Comparison of ENCODE assay signal across 8 cellular contexts in genomic region chr4:15149842-15150592, GRCh38.
DNase-seq lines count a peak whose midpoint lies in the region; ATAC-seq and TF ChIP-seq lines count a peak whose summit lies in the region.

No MANE protein-coding gene starts in this region.

- no peaks in the 10 kb centered on the region for H3F3A ChIP-seq in GM23338 (replicated peaks; ENCODE audit: low read depth)

- H3K9me3 Mint-ChIP-seq in GM23338, result no peaks in the 10 kb centered on the region; the same call in 2 of the 3 replicates
- H3K9me3 Mint-ChIP-seq in activated CD4-positive, alpha-beta memory T cell treated with anti-CD3 and anti-CD28 coated beads, Interleukin-2, amount 10 ng/mL, durations not matched to agents 7 days and 5 days, result no peaks in the 10 kb centered on the region

- DNase-seq in GM06990 (ENCODE audit: extremely low read depth, insufficient read length) (peak; percentile 43), GM23338 (ENCODE audit: low spot score) (peak; percentile 73), T1000 (lab: John Stamatoyannopoulos, UW) (peak; percentile 74), fibroblast of villous mesenchyme (ENCODE audit: low read depth) (peak; percentile 76), omental fat pad (ENCODE audit: low spot score) (no peak), OCI-M2 (lab: John Stamatoyannopoulos, UW; ENCODE audit: unreplicated experiment) (no peak)
- DNase-seq in activated CD4-positive, alpha-beta memory T cell treated with anti-CD3 and anti-CD28 coated beads, Interleukin-2, amount 10 ng/mL, durations not matched to agents 7 days and 5 days, result no peak

- POLR2A ChIA-PET in activated CD4-positive, alpha-beta memory T cell treated with anti-CD3 and anti-CD28 coated beads, Interleukin-2, amount 10 ng/mL, durations not matched to agents 7 days and 5 days (lab: Charles Lee), result no interaction called here

- peak overlapping the region; percentile 81; the same call in 1 of the 2 replicates for H2AFZ ChIP-seq in GM23338

- H3K4me1 Mint-ChIP-seq in GM23338, result peaks cover 28% of the 10 kb centered on the region
- H3K4me1 Mint-ChIP-seq in activated CD4-positive, alpha-beta memory T cell treated with anti-CD3 and anti-CD28 coated beads, Interleukin-2, amount 10 ng/mL, durations not matched to agents 7 days and 5 days, result peaks cover 2% of the 10 kb centered on the region

- no peaks in the 10 kb centered on the region for H3K9me3 ChIP-seq in HUES48 (ENCODE audit: control insufficient read depth, insufficient read depth, low read length)

- H3K36me3 Mint-ChIP-seq in GM23338 (ENCODE audit: low read depth), result no peaks in the 10 kb centered on the region; the same call in 2 of the 3 replicates
- H3K36me3 Mint-ChIP-seq in activated CD4-positive, alpha-beta memory T cell treated with anti-CD3 and anti-CD28 coated beads, Interleukin-2, amount 10 ng/mL, durations not matched to agents 7 days and 5 days (ENCODE audit: low read depth), result no peaks in the 10 kb centered on the region

- no peaks in the 10 kb centered on the region for H3K79me2 ChIP-seq in GM23338 (replicated peaks; ENCODE audit: insufficient read depth)

- H3K4me2 ChIP-seq in GM23338, result no peak overlapping the region

- H3K9ac ChIP-seq in HUES48 (ENCODE audit: low read depth, low read length), result peak overlapping the region; percentile 26; the same call in 1 of the 2 replicates

- peak overlapping the region; percentile 85 for H3K27ac Mint-ChIP-seq in GM23338
- no peak overlapping the region for H3K27ac Mint-ChIP-seq in activated CD4-positive, alpha-beta memory T cell treated with anti-CD3 and anti-CD28 coated beads, Interleukin-2, amount 10 ng/mL, durations not matched to agents 7 days and 5 days

- no peaks in the 10 kb centered on the region for H4K20me1 ChIP-seq in GM23338 (replicated peaks; ENCODE audit: insufficient read depth)

- peaks cover 21% of the 10 kb centered on the region; the same call in 1 of the 2 replicates for H3K9me2 ChIP-seq in GM23338 (ENCODE audit: insufficient read depth)

- ATAC-seq in GM23338 (peak; percentile 94), omental fat pad (ENCODE audit: low FRiP score) (peak; percentile 67)

- H3K27me3 Mint-ChIP-seq in GM23338 (ENCODE audit: insufficient read depth, low read depth, poor library complexity), result peaks cover 3% of the 10 kb centered on the region
- H3K27me3 Mint-ChIP-seq in activated CD4-positive, alpha-beta memory T cell treated with anti-CD3 and anti-CD28 coated beads, Interleukin-2, amount 10 ng/mL, durations not matched to agents 7 days and 5 days, result no peaks in the 10 kb centered on the region

- peaks cover 19% of the 10 kb centered on the region for H3K4me1 ChIP-seq in GM23338 (ENCODE audit: insufficient read depth)
- H3K4me1 ChIP-seq in HUES48 (ENCODE audit: control insufficient read depth, insufficient read depth, low read length), result peaks cover 21% of the 10 kb centered on the region

- H3K27ac ChIP-seq in GM23338 (ENCODE audit: low read depth), result no peak overlapping the region
- peak overlapping the region; percentile 44 for H3K27ac ChIP-seq in HUES48 (ENCODE audit: low read depth, low read length)

- H3K36me3 ChIP-seq in GM06990 (ENCODE audit: control insufficient read depth, insufficient read depth, low read length) (no peaks in the 10 kb centered on the region), GM23338 (ENCODE audit: insufficient read depth) (no peaks in the 10 kb centered on the region), HUES48 (ENCODE audit: control insufficient read depth, insufficient read depth, low read length) (no peaks in the 10 kb centered on the region)

- TF ChIP-seq CTCF in GM06990 (IDR thresholded peaks at IDR 0.05; ENCODE audit: insufficient read depth, low read length, poor library complexity, severe bottlenecking) (no peak), GM23338 (conservative IDR thresholded peaks at IDR 0.05; ENCODE audit: low read depth in 2 of 2) (no peak), fibroblast of villous mesenchyme (IDR thresholded peaks at IDR 0.05; ENCODE audit: insufficient read depth, low read depth, low read length) (no peak), omental fat pad (IDR thresholded peaks at IDR 0.05) (no peak)

- H3K4me3 Mint-ChIP-seq in GM23338, result no peak overlapping the region
- no peak overlapping the region for H3K4me3 Mint-ChIP-seq in activated CD4-positive, alpha-beta memory T cell treated with anti-CD3 and anti-CD28 coated beads, Interleukin-2, amount 10 ng/mL, durations not matched to agents 7 days and 5 days

- H3K27me3 ChIP-seq in GM06990 (replicated peaks; ENCODE audit: control insufficient read depth, insufficient read depth, low read length) (no peaks in the 10 kb centered on the region), GM23338 (ENCODE audit: insufficient read depth) (no peaks in the 10 kb centered on the region), HUES48 (ENCODE audit: control insufficient read depth, insufficient read depth, low read length) (no peaks in the 10 kb centered on the region)

- CTCF ChIA-PET in activated CD4-positive, alpha-beta memory T cell treated with anti-CD3 and anti-CD28 coated beads, Interleukin-2, amount 10 ng/mL, durations not matched to agents 7 days and 5 days (lab: Charles Lee), result no interaction called here

- H3K4me3 ChIP-seq in GM06990 (replicated peaks; ENCODE audit: low read depth, low read length) (no peak overlapping the region), GM23338 (no peak overlapping the region), HUES48 (ENCODE audit: low read depth, low read length) (no peak overlapping the region), fibroblast of villous mesenchyme (ENCODE audit: low read depth, low read length) (no peak overlapping the region)

TF ChIP-seq in GM23338, 12 proteins besides CTCF, POLR2A, EP300 and RAD21 (continues in another document):
- TF ChIP-seq ETS1 (IDR thresholded peaks at IDR 0.05), result no peak
- no peak for TF ChIP-seq CREB1 (CRISPR knock-in tag; IDR thresholded peaks at IDR 0.05; ENCODE audit: low read depth)
- no peak for TF ChIP-seq ZNF114 (CRISPR knock-in tag; IDR thresholded peaks at IDR 0.05)
- no peak for TF ChIP-seq POLR2AphosphoS5 (IDR thresholded peaks at IDR 0.05; ENCODE audit: low read depth)
- no peak for TF ChIP-seq ZNF331 (CRISPR knock-in tag; IDR thresholded peaks at IDR 0.05; ENCODE audit: low read depth)
- no peak for TF ChIP-seq STAT1 (IDR thresholded peaks at IDR 0.05; ENCODE audit: unreplicated experiment)
- TF ChIP-seq NANOG (IDR thresholded peaks at IDR 0.05; ENCODE audit: borderline replicate concordance), result no peak
- no peak for TF ChIP-seq JUNB (IDR thresholded peaks at IDR 0.05; ENCODE audit: unreplicated experiment)
- no peak for TF ChIP-seq EZH2 (IDR thresholded peaks at IDR 0.05; ENCODE audit: low read depth, unreplicated experiment)
- TF ChIP-seq EZH2phosphoT487 (IDR thresholded peaks at IDR 0.05; ENCODE audit: unreplicated experiment), result no peak

Comparison
In these comparisons a context has a peak if more than half of its experiments do, and no peak if none do; other contexts are left out.
1. DNase-seq: peak in GM06990 (single experiment), GM23338 (single experiment), T1000 (single experiment) and fibroblast of villous mesenchyme (single experiment); none in omental fat pad (single experiment), OCI-M2 (single experiment) and activated CD4-positive, alpha-beta memory T cell treated with anti-CD3 and anti-CD28 coated beads, Interleukin-2, amount 10 ng/mL, durations not matched to agents 7 days and 5 days (single experiment).